In the genomic region with DNA sequence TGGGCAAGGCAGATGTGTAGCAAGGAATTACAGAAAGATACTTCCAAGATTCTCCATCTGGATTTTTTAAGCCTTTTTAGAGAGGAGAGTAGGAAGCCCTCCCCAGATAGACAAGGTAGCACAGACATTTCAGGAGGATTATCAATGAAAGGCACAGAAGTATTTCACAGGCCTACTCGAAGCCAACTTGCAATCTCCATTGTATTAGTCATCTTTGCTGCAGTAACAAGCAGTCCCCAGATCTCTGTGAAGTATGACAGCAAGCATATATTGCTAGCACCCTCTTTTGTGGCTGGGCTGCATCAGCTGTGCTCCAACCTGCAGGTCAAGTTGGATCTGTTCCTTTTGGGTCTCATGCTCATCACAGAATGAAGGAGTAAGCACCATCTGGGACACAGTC, we compare ENCODE assay signal across 27 cellular contexts.
"Had no signal": no experiment of that assay in that cellular context is flagged by ENCODE, and none has a peak within 500 bp of the region (broad histone marks: within the 10 kb centered on the region; RNA-seq: fewer than 3 reads in every experiment).

No MANE protein-coding gene starts in this region.

- ATAC-seq: stimulated activated effector memory CD8-positive, alpha-beta T cell treated with anti-CD3 and anti-CD28 coated beads, Interleukin-12 subunit alpha, Interleukin-12 subunit beta, amount 100 ng/mL, for 72 hours; stimulated activated memory B cell treated with anti-CD40 and anti-IgM and Interleukin-4, amounts not matched to agents 10 μg/mL and 1 μg/mL and 100 μg/mL, for 72 hours; stimulated activated naive B cell treated with anti-CD40 and anti-IgM and Interleukin-4, amounts not matched to agents 10 μg/mL and 1 μg/mL and 100 μg/mL, for 72 hours; stimulated activated naive CD8-positive, alpha-beta T cell treated with anti-CD3 and anti-CD28 coated beads, Interleukin-15, amount 100 ng/mL, for 72 hours; stimulated activated naive CD8-positive, alpha-beta T cell treated with anti-CD3 and anti-CD28 coated beads, Interleukin-15, Interleukin-2, amounts not matched to agents 100 U/mL and 50 U/mL, for 24 hours; upper lobe of right lung had no signal

- H3K4me1 ChIP-seq: stomach, suprapubic skin, testis, thyroid gland, tibial artery, tibial nerve, transverse colon, upper lobe of right lung, uterus, vagina had no signal

- H3K4me3 ChIP-seq: stomach, suprapubic skin, testis, thoracic aorta, thyroid gland, tibial artery, tibial nerve, transverse colon, upper lobe of left lung, upper lobe of right lung, uterus, vagina had no signal

- H3K9me3 ChIP-seq: suprapubic skin, testis, thoracic aorta, thyroid gland, transverse colon, upper lobe of left lung, upper lobe of right lung, uterus, vagina had no signal

- DNase-seq: stimulated activated CD4-positive, alpha-beta T cell treated with anti-CD3 and anti-CD28 coated beads, Interleukin-2, amount 100 ng/mL, for 48 hours; stimulated activated CD4-positive, alpha-beta T cell treated with anti-CD3 and anti-CD28 coated beads, Interleukin-4, amount 100 ng/mL, for 1 hour; stimulated activated CD4-positive, alpha-beta T cell treated with anti-CD3 and anti-CD28 coated beads, Interleukin-4, amount 100 ng/mL, for 24 hours; stimulated activated CD4-positive, alpha-beta T cell treated with anti-CD3 and anti-CD28 coated beads, Interleukin-4, amount 100 ng/mL, for 4 hours; stimulated activated CD8-positive, alpha-beta memory T cell treated with anti-CD3 and anti-CD28 coated beads, Interleukin-4, amount 100 ng/mL, for 48 hours; stimulated activated naive B cell treated with anti-CD40 and anti-IgM and Interleukin-4, amounts not matched to agents 10 μg/mL and 1 μg/mL and 100 μg/mL, for 72 hours; stimulated activated naive CD4-positive, alpha-beta T cell; stimulated activated naive CD4-positive, alpha-beta T cell treated with Interleukin-2 at 50 U/mL for 16 hours; stimulated activated naive CD8-positive, alpha-beta T cell treated with anti-CD3 and anti-CD28 coated beads, Interleukin-15, amount 100 ng/mL, for 72 hours; stimulated activated naive CD8-positive, alpha-beta T cell treated with anti-CD3 and anti-CD28 coated beads, Interleukin-15, Interleukin-2, amounts not matched to agents 100 U/mL and 50 U/mL, for 24 hours; stomach; substantia nigra; testis; thyroid gland; tibial artery; transverse colon; trophoblast cell; upper lobe of left lung; upper lobe of right lung; uterus had no signal

- FAIRE-seq: urothelium cell line had no signal

- H3K27ac ChIP-seq: stomach, suprapubic skin, testis, thoracic aorta, thyroid gland, tibial artery, tibial nerve, transverse colon, upper lobe of left lung, upper lobe of right lung, uterus, vagina had no signal

- H3K27me3 ChIP-seq: stomach, suprapubic skin, testis, thyroid gland, tibial artery, tibial nerve, transverse colon, upper lobe of left lung, upper lobe of right lung, uterus, vagina had no signal

- H3K36me3 ChIP-seq: stomach, suprapubic skin, thoracic aorta, thyroid gland, tibial artery, tibial nerve, transverse colon, upper lobe of left lung, upper lobe of right lung, uterus, vagina had no signal
